1 cellular context compared by ENCODE assay signal in genomic region chr1:27301052-27301422, GRCh38.
TF ChIP-seq lines count a peak whose summit lies in the region.

No MANE protein-coding gene starts in this region.

TF ChIP-seq in IMR-90, 13 proteins besides CTCF, POLR2A, EP300 and RAD21 (continued from another document):
- no peak for TF ChIP-seq RCOR1 (IDR thresholded peaks at IDR 0.05; ENCODE audit: insufficient replicate concordance, low read length)
- no peak for TF ChIP-seq ELK1 (IDR thresholded peaks at IDR 0.05; ENCODE audit: borderline replicate concordance, low read depth, low read length)
- no peak for TF ChIP-seq RFX5 (IDR thresholded peaks at IDR 0.05; ENCODE audit: low read depth, low read length)
- TF ChIP-seq NFE2L2 (IDR thresholded peaks at IDR 0.05; ENCODE audit: low read depth, low read length) = no peak
- no peak for TF ChIP-seq BHLHE40 (IDR thresholded peaks at IDR 0.05; ENCODE audit: low read depth, low read length)
- no peak for TF ChIP-seq SMC3 (IDR thresholded peaks at IDR 0.05; ENCODE audit: low read depth, low read length)
- no peak for TF ChIP-seq CHD1 (IDR thresholded peaks at IDR 0.05; ENCODE audit: low read depth, low read length)
- TF ChIP-seq MXI1 (IDR thresholded peaks at IDR 0.05; ENCODE audit: borderline replicate concordance, low read depth, low read length) = no peak
- no peak for TF ChIP-seq MAZ (IDR thresholded peaks at IDR 0.05; ENCODE audit: borderline replicate concordance, low read depth, low read length)
- no peak for TF ChIP-seq MAFK (IDR thresholded peaks at IDR 0.05; ENCODE audit: low read depth, low read length)
- no peak for TF ChIP-seq USF2 (IDR thresholded peaks at IDR 0.05; ENCODE audit: low read depth, low read length)
